Comparison of ENCODE assay signal across 24 cellular contexts in the genomic region with DNA sequence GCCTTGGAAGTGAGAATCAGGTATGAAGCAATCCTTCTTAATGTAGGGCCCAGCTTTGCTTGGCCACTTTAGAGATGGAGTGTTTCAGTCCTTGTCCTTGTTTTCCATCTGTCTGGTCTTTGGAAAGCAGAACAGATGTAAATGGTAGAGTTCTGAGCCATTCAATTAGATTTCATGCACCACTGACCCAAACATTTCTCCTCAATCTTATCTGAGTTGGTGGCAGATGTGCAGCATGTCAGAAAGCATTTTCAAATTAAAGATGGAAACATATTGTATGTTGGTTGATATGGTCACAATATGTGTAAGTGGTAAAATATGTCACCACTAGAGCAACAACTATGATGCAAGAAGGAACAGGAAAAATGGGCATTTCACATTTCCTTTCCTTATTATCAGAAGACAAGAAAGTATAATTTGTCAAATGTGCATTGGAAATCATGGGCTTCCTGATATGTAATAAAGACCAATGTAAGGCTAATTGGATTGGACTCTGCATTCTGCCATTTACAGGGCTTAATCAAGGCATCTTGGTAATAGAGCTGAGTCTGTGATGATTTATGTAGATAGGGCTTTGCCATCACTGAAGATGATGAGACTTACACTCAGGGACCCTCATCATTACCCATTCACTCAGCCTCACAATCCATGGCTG.
A peak's percentile ranks its signal among the peaks of the same experiment; 100 is the strongest.
DNase-seq lines count a peak whose midpoint lies in the region; ATAC-seq and TF ChIP-seq lines count a peak whose summit lies in the region.
"Had no signal": no experiment of that assay in that cellular context is flagged by ENCODE, and none has a peak within 500 bp of the region (broad histone marks: within the 10 kb centered on the region; RNA-seq: fewer than 3 reads in every experiment).

No MANE protein-coding gene starts in this region.

- no peaks in the 10 kb centered on the region for H3K9me3 ChIP-seq in BE2C
- H3K9me3 ChIP-seq: MG63 had no signal

- no peak overlapping the region for H3K27ac Mint-ChIP-seq in natural killer cell
- H3K27ac Mint-ChIP-seq: CD4-positive, CD25-positive, alpha-beta regulatory T cell; T-cell; T-helper 2 cell treated with Interferon-gamma antibody and Interleukin-4, amounts not matched to agents 5 μg/mL and 100 μg/mL, for 36 hours had no signal

- DNase-seq in BE2C (peak; percentile 49), NCI-H1694 treated with DMSO at 0.1 percent for 48 hours (lab: John Stamatoyannopoulos, UW) (peak; percentile 84), NCI-H524 treated with DMSO at 0.1 percent for 48 hours (lab: John Stamatoyannopoulos, UW) (peak; percentile 71), SW480 (ENCODE audit: low spot score) (no peak), natural killer cell (no peak), anterior cingulate cortex (lab: John Stamatoyannopoulos, UW) (no peak)
- DNase-seq: 8988T; ACHN; CD4-positive, CD25-positive, alpha-beta regulatory T cell; HCEC 1CT; IMR-90; KG1; MG63; NCI-H1105 treated with DMSO at 0.1 percent for 48 hours; NCI-H2081; NCI-H510A; NCI-H774; OCI-M1; SIG-M5; T-cell had no signal

- TF ChIP-seq CTCF in BE2C (IDR thresholded peaks at IDR 0.05; ENCODE audit: low read depth, low read length) (no peak), natural killer cell (IDR thresholded peaks at IDR 0.05) (no peak)

- no peaks in the 10 kb centered on the region for H3K4me1 Mint-ChIP-seq in natural killer cell
- H3K4me1 Mint-ChIP-seq: CD4-positive, CD25-positive, alpha-beta regulatory T cell; T-cell had no signal

- H3K4me3 ChIP-seq in BE2C (ENCODE audit: low read depth, low read length) = no peak overlapping the region
- H3K4me3 ChIP-seq: GM12878, MG63 had no signal

- H3K36me3 Mint-ChIP-seq in natural killer cell = peaks cover 7% of the 10 kb centered on the region
- H3K36me3 Mint-ChIP-seq: CD4-positive, CD25-positive, alpha-beta regulatory T cell; T-cell had no signal

- H3K4me3 Mint-ChIP-seq in natural killer cell = no peak overlapping the region
- H3K4me3 Mint-ChIP-seq: CD4-positive, CD25-positive, alpha-beta regulatory T cell; T-cell; T-helper 2 cell treated with Interferon-gamma antibody and Interleukin-4, amounts not matched to agents 5 μg/mL and 100 μg/mL, for 36 hours had no signal

- no peaks in the 10 kb centered on the region for H3K27me3 ChIP-seq in BE2C
- H3K27me3 ChIP-seq: MG63 had no signal

- intact Hi-C loops in natural killer cell (cut with micrococcal nuclease) = no loop called here

- H3K27me3 Mint-ChIP-seq in natural killer cell (ENCODE audit: low read depth in 2 of 2) = no peaks in the 10 kb centered on the region
- H3K27me3 Mint-ChIP-seq: CD4-positive, CD25-positive, alpha-beta regulatory T cell; T-cell had no signal

- no peaks in the 10 kb centered on the region; the same call in 1 of the 2 replicates for H3K36me3 ChIP-seq in BE2C
- H3K36me3 ChIP-seq: MG63 had no signal

- H3K9me3 Mint-ChIP-seq in natural killer cell = peaks cover 16 to 18% of the 10 kb centered on the region in 2 donors

- peaks cover 40% of the 10 kb centered on the region for H3K4me1 ChIP-seq in BE2C

- ATAC-seq in SK-N-SH treated with all-trans-retinoic acid at 6 μM for 48 hours = no peak; the same call in 2 of the 3 replicates
- ATAC-seq in GM21526 (IDR thresholded peaks at IDR 0.05; ENCODE audit: low FRiP score, unreplicated experiment) = no peak
- ATAC-seq in natural killer cell = no peak
- ATAC-seq: GM12878, T-cell had no signal

TF ChIP-seq in SK-N-SH treated with all-trans-retinoic acid at 6 μM for 48 hours, 23 proteins besides CTCF, POLR2A, EP300 and RAD21 (continues in another document):
- no peak for TF ChIP-seq BACH2 (CRISPR knock-in tag; IDR thresholded peaks at IDR 0.05; ENCODE audit: borderline replicate concordance)
- no peak for TF ChIP-seq ARNTL (CRISPR knock-in tag; IDR thresholded peaks at IDR 0.05; ENCODE audit: borderline replicate concordance, low read depth)
- no peak for TF ChIP-seq OSR1 (CRISPR knock-in tag; IDR thresholded peaks at IDR 0.05)
- TF ChIP-seq ZFP3 (CRISPR knock-in tag; IDR thresholded peaks at IDR 0.05) = no peak
- no peak for TF ChIP-seq GLIS3 (CRISPR knock-in tag; IDR thresholded peaks at IDR 0.05)
- no peak for TF ChIP-seq ESRRG (CRISPR knock-in tag; IDR thresholded peaks at IDR 0.05)
- TF ChIP-seq ZNF565 (CRISPR knock-in tag; conservative IDR thresholded peaks at IDR 0.05; ENCODE audit: low read depth) = 0 out of 2 replicates have a peak, but pooled peaks have one; percentile 7
- TF ChIP-seq ISL1 (CRISPR knock-in tag; IDR thresholded peaks at IDR 0.05) = no peak
- TF ChIP-seq, protein P1, sequence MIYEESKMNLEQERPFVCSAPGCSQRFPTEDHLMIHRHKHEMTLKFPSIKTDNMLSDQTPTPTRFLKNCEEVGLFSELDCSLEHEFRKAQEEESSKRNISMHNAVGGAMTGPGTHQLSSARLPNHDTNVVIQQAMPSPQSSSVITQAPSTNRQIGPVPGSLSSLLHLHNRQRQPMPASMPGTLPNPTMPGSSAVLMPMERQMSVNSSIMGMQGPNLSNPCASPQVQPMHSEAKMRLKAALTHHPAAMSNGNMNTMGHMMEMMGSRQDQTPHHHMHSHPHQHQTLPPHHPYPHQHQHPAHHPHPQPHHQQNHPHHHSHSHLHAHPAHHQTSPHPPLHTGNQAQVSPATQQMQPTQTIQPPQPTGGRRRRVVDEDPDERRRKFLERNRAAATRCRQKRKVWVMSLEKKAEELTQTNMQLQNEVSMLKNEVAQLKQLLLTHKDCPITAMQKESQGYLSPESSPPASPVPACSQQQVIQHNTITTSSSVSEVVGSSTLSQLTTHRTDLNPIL (CRISPR knock-in tag; IDR thresholded peaks at IDR 0.05; ENCODE audit: low read depth) = no peak
- TF ChIP-seq PPARA (CRISPR knock-in tag; IDR thresholded peaks at IDR 0.05; ENCODE audit: borderline replicate concordance) = 0 out of 2 replicates have a peak, but pooled peaks have one; percentile 46
- no peak for TF ChIP-seq ZFP30 (CRISPR knock-in tag; IDR thresholded peaks at IDR 0.05)
- TF ChIP-seq, protein P2, sequence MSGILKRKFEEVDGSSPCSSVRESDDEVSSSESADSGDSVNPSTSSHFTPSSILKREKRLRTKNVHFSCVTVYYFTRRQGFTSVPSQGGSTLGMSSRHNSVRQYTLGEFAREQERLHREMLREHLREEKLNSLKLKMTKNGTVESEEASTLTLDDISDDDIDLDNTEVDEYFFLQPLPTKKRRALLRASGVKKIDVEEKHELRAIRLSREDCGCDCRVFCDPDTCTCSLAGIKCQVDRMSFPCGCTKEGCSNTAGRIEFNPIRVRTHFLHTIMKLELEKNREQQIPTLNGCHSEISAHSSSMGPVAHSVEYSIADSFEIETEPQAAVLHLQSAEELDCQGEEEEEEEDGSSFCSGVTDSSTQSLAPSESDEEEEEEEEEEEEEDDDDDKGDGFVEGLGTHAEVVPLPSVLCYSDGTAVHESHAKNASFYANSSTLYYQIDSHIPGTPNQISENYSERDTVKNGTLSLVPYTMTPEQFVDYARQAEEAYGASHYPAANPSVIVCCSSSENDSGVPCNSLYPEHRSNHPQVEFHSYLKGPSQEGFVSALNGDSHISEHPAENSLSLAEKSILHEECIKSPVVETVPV (CRISPR knock-in tag; IDR thresholded peaks at IDR 0.05) = no peak
- TF ChIP-seq TSHZ2 (CRISPR knock-in tag; IDR thresholded peaks at IDR 0.05) = peak; percentile 71
- TF ChIP-seq ZNF8 (CRISPR knock-in tag; IDR thresholded peaks at IDR 0.05) = peak; percentile 42; the same call in 1 of the 2 replicates
- no peak for TF ChIP-seq CSDC2 (CRISPR knock-in tag; IDR thresholded peaks at IDR 0.05)
- TF ChIP-seq RARB (CRISPR knock-in tag; IDR thresholded peaks at IDR 0.05) = no peak
- no peak for TF ChIP-seq POU6F1 (CRISPR knock-in tag; IDR thresholded peaks at IDR 0.05; ENCODE audit: borderline replicate concordance, low read depth)

Comparison
In these comparisons a context has a peak if more than half of its experiments do, and no peak if none do; other contexts are left out.
1. DNase-seq: peak in BE2C (single experiment), NCI-H1694 treated with DMSO at 0.1 percent for 48 hours (single experiment) and NCI-H524 treated with DMSO at 0.1 percent for 48 hours (single experiment); none in SW480 (single experiment), natural killer cell (single experiment) and anterior cingulate cortex (0 of 58).